Comparison of ENCODE assay signal across 8 cellular contexts in genomic region chr13:79481685-79482052, GRCh38. TPM values are rescaled to one million over a fixed set of nuclear protein-coding genes. Genes with fewer than 3 reads are reported as not detected.
DNase-seq lines count a peak whose midpoint lies in the region; ATAC-seq and TF ChIP-seq lines count a peak whose summit lies in the region.

No MANE protein-coding gene starts in this region.

- CTCF ChIA-PET in HEK293 (lab: Yijun Ruan, JAX) = interaction anchor here (0.6 to 1.4 kb wide), 6 partner anchors 26 to 1147 kb away, joined by 3 to 6 read pairs (median 4); no protein-coding TSS in a partner anchor

- H3K27ac Mint-ChIP-seq in activated T-helper 2 cell treated with anti-CD3 and anti-CD28 coated beads, Interferon-gamma antibody, Interleukin-2, Interleukin-4, amounts not matched to agents 10 μg/mL and 5 μg/mL and 100 μg/mL, durations not matched to agents 14 hours and 24 hours and 36 hours = peak overlapping the region; percentile 93

- H3K27me3 Mint-ChIP-seq in activated T-helper 2 cell treated with anti-CD3 and anti-CD28 coated beads, Interferon-gamma antibody, Interleukin-2, Interleukin-4, amounts not matched to agents 10 μg/mL and 5 μg/mL and 100 μg/mL, durations not matched to agents 14 hours and 24 hours and 36 hours (ENCODE audit: low read depth) = no peaks in the 10 kb centered on the region

- no peak for TF ChIP-seq POLR2A in spleen (IDR thresholded peaks at IDR 0.05)

- H3K27me3 ChIP-seq in spleen (replicated peaks in 1 of 7) = peaks cover 0 to 58% (median 0%) of the 10 kb centered on the region in 7 donors

- H3K4me1 Mint-ChIP-seq in activated T-helper 2 cell treated with anti-CD3 and anti-CD28 coated beads, Interferon-gamma antibody, Interleukin-2, Interleukin-4, amounts not matched to agents 10 μg/mL and 5 μg/mL and 100 μg/mL, durations not matched to agents 14 hours and 24 hours and 36 hours (ENCODE audit: low read depth) = peaks cover 63% of the 10 kb centered on the region

- intact Hi-C loops in activated T-helper 2 cell treated with anti-CD3 and anti-CD28 coated beads, Interferon-gamma antibody, Interleukin-2, Interleukin-4, amounts not matched to agents 10 μg/mL and 5 μg/mL and 100 μg/mL, durations not matched to agents 14 hours and 24 hours and 36 hours (cut with micrococcal nuclease) = loop anchor here (1.0 to 2.0 kb wide), 9 partner anchors 13 to 89 kb away; partner anchors contain the start of gene RBM26
- intact Hi-C loops in left cardiac atrium (cut with DNase I) = loop anchor here in 1 of 2 donors (5.0 kb wide), 1 partner anchor 51 kb away; no protein-coding TSS in a partner anchor
- intact Hi-C loops in spleen (cut with DNase I; ENCODE audit: low total_unique reads) = no loop called here

- TF ChIP-seq CTCF in HEK293 (tag by site-specific recombination; IDR thresholded peaks at IDR 0.05) (no peak), spleen (IDR thresholded peaks at IDR 0.05 in 8 of 11, conservative IDR thresholded peaks at IDR 0.05 in 3 of 11) (no peak)

- H3K36me3 Mint-ChIP-seq in activated T-helper 2 cell treated with anti-CD3 and anti-CD28 coated beads, Interferon-gamma antibody, Interleukin-2, Interleukin-4, amounts not matched to agents 10 μg/mL and 5 μg/mL and 100 μg/mL, durations not matched to agents 14 hours and 24 hours and 36 hours (ENCODE audit: low read depth) = peaks cover 40% of the 10 kb centered on the region

- H3K9me3 ChIP-seq in HEK293 (ENCODE audit: control insufficient read depth, insufficient read depth, low read depth, low read length) (no peaks in the 10 kb centered on the region), spleen (no peaks in the 10 kb centered on the region)

- POLR2A ChIA-PET in HEK293 (lab: Yijun Ruan, JAX) = interaction anchor here (0.8 to 1.5 kb wide), 9 partner anchors 8 to 79 kb away, joined by 3 to 8 read pairs (median 3); no protein-coding TSS in a partner anchor

- H3K27ac ChIP-seq in HEK293 (ENCODE audit: extremely low read depth, low read depth, low read length) (peak overlapping the region; percentile 75), spleen (peak overlapping the region; percentile 51 to 83 (median 72))

- DNase-seq in NCI-H526 treated with DMSO at 0.1 percent for 48 hours (lab: John Stamatoyannopoulos, UW) = peak; percentile 68
- DNase-seq in activated T-helper 2 cell treated with anti-CD3 and anti-CD28 coated beads, Interferon-gamma antibody, Interleukin-2, Interleukin-4, amounts not matched to agents 10 μg/mL and 5 μg/mL and 100 μg/mL, durations not matched to agents 14 hours and 24 hours and 36 hours (ENCODE audit: low spot score) = peak; percentile 24
- no peak for DNase-seq in left cardiac atrium
- DNase-seq in spleen = no peak
- no peak for DNase-seq in D341Med (ENCODE audit: low spot score)
- no peak for DNase-seq in NCI-H1417 treated with DMSO at 0.1 percent for 48 hours (lab: John Stamatoyannopoulos, UW)

- H3K4me1 ChIP-seq in HEK293 (ENCODE audit: control insufficient read depth, insufficient read depth, low read length) (no peaks in the 10 kb centered on the region), spleen (peaks cover 3 to 53% (median 17%) of the 10 kb centered on the region in 6 donors)

- WGBS in spleen, 5 donors = 1 to 3% (median 2%) methylated on average over 12 of the region's 12 CpGs

- H3K36me3 ChIP-seq in HEK293 (ENCODE audit: control insufficient read depth in 2 of 2, insufficient read depth in 1 of 2, low read length in 2 of 2) = no peaks in the 10 kb centered on the region
- no peaks in the 10 kb centered on the region for H3K36me3 ChIP-seq in spleen

- no peaks in the 10 kb centered on the region for H3K9me3 Mint-ChIP-seq in activated T-helper 2 cell treated with anti-CD3 and anti-CD28 coated beads, Interferon-gamma antibody, Interleukin-2, Interleukin-4, amounts not matched to agents 10 μg/mL and 5 μg/mL and 100 μg/mL, durations not matched to agents 14 hours and 24 hours and 36 hours

- H3K4me3 ChIP-seq in GM08714 (ENCODE audit: low read length) = peak overlapping the region; percentile 95
- peak overlapping the region; percentile 98 for H3K4me3 ChIP-seq in HEK293 (ENCODE audit: low read depth, low read length)
- peak overlapping the region; percentile 57 to 84 (median 66) for H3K4me3 ChIP-seq in spleen

- peak overlapping the region; percentile 87 for H3K4me3 Mint-ChIP-seq in activated T-helper 2 cell treated with anti-CD3 and anti-CD28 coated beads, Interferon-gamma antibody, Interleukin-2, Interleukin-4, amounts not matched to agents 10 μg/mL and 5 μg/mL and 100 μg/mL, durations not matched to agents 14 hours and 24 hours and 36 hours (ENCODE audit: low read depth)

- ATAC-seq in left cardiac atrium = peak; percentile 9 to 38

TF ChIP-seq in HEK293, 187 proteins besides CTCF, POLR2A, EP300 and RAD21:
- TF ChIP-seq FEZF1 (tag by site-specific recombination; IDR thresholded peaks at IDR 0.05) (no peak), KLF8 (tag by site-specific recombination; IDR thresholded peaks at IDR 0.05) (no peak), ZFHX2 (tag by site-specific recombination; conservative IDR thresholded peaks at IDR 0.05) (peak; percentile 96), ZNF529 (tag by site-specific recombination; IDR thresholded peaks at IDR 0.05; ENCODE audit: insufficient replicate concordance) (no peak), ZNF133 (tag by site-specific recombination; IDR thresholded peaks at IDR 0.05) (no peak), ZNF274 (IDR thresholded peaks at IDR 0.05; ENCODE audit: low read length) (no peak), ZNF274 (tag by site-specific recombination; IDR thresholded peaks at IDR 0.05; ENCODE audit: borderline replicate concordance) (no peak), EGR2 (tag by site-specific recombination; IDR thresholded peaks at IDR 0.05; ENCODE audit: low read depth) (peak; percentile 97), ZNF776 (tag by site-specific recombination; IDR thresholded peaks at IDR 0.05; ENCODE audit: borderline replicate concordance) (no peak), ZBTB17 (tag by site-specific recombination; IDR thresholded peaks at IDR 0.05) (peak; percentile 65)

RNA-seq across cellular contexts. Expression of gene NDFIP2, which starts 0.7 kb away (rescaled TPM):
- 227 and 231 TPM in 2 replicates for total RNA-seq in activated T-helper 2 cell treated with anti-CD3 and anti-CD28 coated beads, Interferon-gamma antibody, Interleukin-2, Interleukin-4, amounts not matched to agents 10 μg/mL and 5 μg/mL and 100 μg/mL, durations not matched to agents 14 hours and 24 hours and 36 hours
- total RNA-seq in left cardiac atrium = 10 to 100 TPM; 30.9 to 39.0 TPM
- 10 to 100 TPM; 13.3 to 27.3 (median 15.6) TPM for total RNA-seq in spleen
- 1 to 10 TPM; 2.1 to 5.0 (median 4.4) TPM for polyA plus RNA-seq in spleen

Comparison
In these comparisons a context has a peak if more than half of its experiments do, and no peak if none do; other contexts are left out.
1. DNase-seq: peak in NCI-H526 treated with DMSO at 0.1 percent for 48 hours (single experiment) and activated T-helper 2 cell treated with anti-CD3 and anti-CD28 coated beads, Interferon-gamma antibody, Interleukin-2, Interleukin-4, amounts not matched to agents 10 μg/mL and 5 μg/mL and 100 μg/mL, durations not matched to agents 14 hours and 24 hours and 36 hours (single experiment); none in left cardiac atrium (single experiment), spleen (single experiment), D341Med (single experiment) and NCI-H1417 treated with DMSO at 0.1 percent for 48 hours (single experiment).
2. Peak in every context shown above with its lines, with median percentiles within 50 percentile points of each other: H3K4me3 ChIP-seq.